Comparison of ENCODE assay signal across 8 cellular contexts in genomic region chr3:154334973-154335420, GRCh38. TPM values are rescaled to one million over a fixed set of nuclear protein-coding genes. Genes with fewer than 3 reads are reported as not detected.
DNase-seq lines count a peak whose midpoint lies in the region; ATAC-seq and TF ChIP-seq lines count a peak whose summit lies in the region.

No MANE protein-coding gene starts in this region.

- H3K36me3 ChIP-seq in left ventricle myocardium inferior (no peaks in the 10 kb centered on the region), transverse colon (no peaks in the 10 kb centered on the region)

- H3K4me3 ChIP-seq in left ventricle myocardium inferior, result no peak overlapping the region
- no peak overlapping the region for H3K4me3 ChIP-seq in transverse colon

- DNase-seq in left ventricle myocardium inferior (no peak), Right ventricle myocardium superior (no peak), SKM-1 treated with dmso at 0.1 percent for 144 hours (lab: John Stamatoyannopoulos, UW; ENCODE audit: unreplicated experiment) (peak; percentile 15), germinal center (ENCODE audit: low spot score) (peak; percentile 16), transverse colon (no peak)
- DNase-seq in activated CD4-positive, alpha-beta T cell treated with anti-CD3 and anti-CD28 coated beads for 1 hour, result no peak
- no peak for DNase-seq in effector CD8-positive, alpha-beta T cell (lab: John Stamatoyannopoulos, UW)

- TF ChIP-seq POLR2A in transverse colon (IDR thresholded peaks at IDR 0.05), result no peak

- peak; percentile 74 for TF ChIP-seq CTCF in left ventricle myocardium inferior (IDR thresholded peaks at IDR 0.05; ENCODE audit: borderline replicate concordance)
- peak; percentile 61 for TF ChIP-seq CTCF in LNCAP (IDR thresholded peaks at IDR 0.05)
- peak; percentile 28 to 61 (median 46) for TF ChIP-seq CTCF in transverse colon (IDR thresholded peaks at IDR 0.05)

- H3K4me1 ChIP-seq in left ventricle myocardium inferior, result no peaks in the 10 kb centered on the region
- no peaks in the 10 kb centered on the region for H3K4me1 ChIP-seq in transverse colon

- 10 to 21% methylated on average over 3 of the region's 3 CpGs for WGBS in transverse colon (ENCODE audit: low coverage in 1 of 2), 2 donors

- no peak for TF ChIP-seq EP300 in transverse colon (IDR thresholded peaks at IDR 0.05; ENCODE audit: low read depth)

- H3K9me3 ChIP-seq in left ventricle myocardium inferior (replicated peaks) (no peaks in the 10 kb centered on the region), transverse colon (no peaks in the 10 kb centered on the region)

- intact Hi-C loops in left ventricle myocardium inferior (cut with micrococcal nuclease) (no loop called here), Right ventricle myocardium superior (cut with DNase I) (loop anchor here (10.0 kb wide), 1 partner anchor 990 kb away; no protein-coding TSS in a partner anchor), transverse colon (cut with DNase I; ENCODE audit: low total_unique reads) (loop anchor here (5.0 kb wide), 2 partner anchors 863 to 1147 kb away; no protein-coding TSS in a partner anchor)

- no peaks in the 10 kb centered on the region for H3K27me3 ChIP-seq in left ventricle myocardium inferior (ENCODE audit: low read depth)
- no peaks in the 10 kb centered on the region for H3K27me3 ChIP-seq in transverse colon

- no peak for ATAC-seq in Right ventricle myocardium superior (ENCODE audit: poor library complexity)

- in situ Hi-C loops in transverse colon (cut with MboI; ENCODE audit: low pct_ligation_motif_present in 1 of 4, low pct_unique_long_range_greater_than_20kb in 1 of 4, low sequenced_read_pairs in 3 of 4), result loop anchor here in 1 of 4 donors (25.0 kb wide), 1 partner anchor 1377 kb away; no protein-coding TSS in a partner anchor

- H3K27ac ChIP-seq in left ventricle myocardium inferior (replicated peaks) (no peak overlapping the region), transverse colon (no peak overlapping the region)

RNA-seq across cellular contexts. Expression of gene DHX36, which starts 10.7 kb away (rescaled TPM):
- total RNA-seq in left ventricle myocardium inferior (31.9 TPM), Right ventricle myocardium superior (26.0 TPM), transverse colon (100 to 1,000 TPM in 1 of 4 donors, 10 to 100 TPM in 3; 28.5 to 113 (median 50.0) TPM)

Comparison
In these comparisons a context has a peak if more than half of its experiments do, and no peak if none do; other contexts are left out.
1. DNase-seq: peak in SKM-1 treated with dmso at 0.1 percent for 144 hours (single experiment) and germinal center (single experiment); none in left ventricle myocardium inferior (single experiment), Right ventricle myocardium superior (single experiment), transverse colon (single experiment), activated CD4-positive, alpha-beta T cell treated with anti-CD3 and anti-CD28 coated beads for 1 hour (single experiment) and effector CD8-positive, alpha-beta T cell (single experiment).
2. Peak in every context shown above with its lines, with median percentiles within 50 percentile points of each other: CTCF ChIP-seq.